ENCODE assay signal across 21 cellular contexts in genomic region chr3:144552642-144553041, GRCh38.
"Had no signal": no experiment of that assay in that cellular context is flagged by ENCODE, and none has a peak within 500 bp of the region (broad histone marks: within the 10 kb centered on the region; RNA-seq: fewer than 3 reads in every experiment).

No MANE protein-coding gene starts in this region.

- H3K36me3 ChIP-seq: neutrophil, right lobe of liver, spleen, tibial artery, upper lobe of right lung, vagina had no signal

- H3K27ac ChIP-seq: foreskin keratinocyte, neutrophil, psoas muscle, right lobe of liver, spleen, tibial artery, upper lobe of right lung, vagina had no signal

- H3K27me3 Mint-ChIP-seq: naive thymus-derived CD4-positive, alpha-beta T cell; stimulated activated memory B cell treated with anti-CD40 and anti-IgM and Interleukin-4, amounts not matched to agents 10 μg/mL and 1 μg/mL and 100 μg/mL, for 72 hours; stimulated activated naive CD8-positive, alpha-beta T cell treated with anti-CD3 and anti-CD28 coated beads, Interleukin-15, Interleukin-2, amounts not matched to agents 100 ng/mL and 50 ng/mL, for 24 hours had no signal

- H3K4me3 Mint-ChIP-seq: endodermal cell; naive thymus-derived CD4-positive, alpha-beta T cell; stimulated activated memory B cell treated with anti-CD40 and anti-IgM and Interleukin-4, amounts not matched to agents 10 μg/mL and 1 μg/mL and 100 μg/mL, for 72 hours; stimulated activated naive CD8-positive, alpha-beta T cell treated with anti-CD3 and anti-CD28 coated beads, Interleukin-15, Interleukin-2, amounts not matched to agents 100 ng/mL and 50 ng/mL, for 24 hours had no signal

- H3K27me3 ChIP-seq: foreskin keratinocyte, neutrophil, right lobe of liver, spleen, tibial artery, upper lobe of right lung, vagina had no signal

- H3K4me1 Mint-ChIP-seq: naive thymus-derived CD4-positive, alpha-beta T cell; stimulated activated memory B cell treated with anti-CD40 and anti-IgM and Interleukin-4, amounts not matched to agents 10 μg/mL and 1 μg/mL and 100 μg/mL, for 72 hours had no signal

- H3K4me1 ChIP-seq: foreskin keratinocyte, psoas muscle, right lobe of liver, spleen, tibial artery, upper lobe of right lung, vagina had no signal

- ATAC-seq: foreskin keratinocyte; left colon; naive thymus-derived CD4-positive, alpha-beta T cell; psoas muscle; right lobe of liver; stimulated activated memory B cell treated with anti-CD40 and anti-IgM and Interleukin-4, amounts not matched to agents 10 μg/mL and 1 μg/mL and 100 μg/mL, for 72 hours; upper lobe of right lung had no signal

- DNase-seq: dermis blood vessel endothelial cell; erythroblast; foreskin keratinocyte; head of caudate nucleus; hippocampal formation; left colon; naive thymus-derived CD4-positive, alpha-beta T cell; psoas muscle; retina; right lobe of liver; spleen; stimulated activated CD4-positive, alpha-beta T cell treated with anti-CD3 and anti-CD28 coated beads, Interleukin-15, amount 100 ng/mL, for 24 hours; stimulated activated CD4-positive, alpha-beta T cell treated with anti-CD3 and anti-CD28 coated beads, Interleukin-1b, Interleukin-23, amount 100 ng/mL, for 48 hours; stimulated activated CD4-positive, alpha-beta T cell treated with anti-CD3 and anti-CD28 coated beads, Interleukin-4, amount 100 ng/mL, for 24 hours; tibial artery; upper lobe of right lung had no signal

- H3K36me3 Mint-ChIP-seq: naive thymus-derived CD4-positive, alpha-beta T cell; stimulated activated memory B cell treated with anti-CD40 and anti-IgM and Interleukin-4, amounts not matched to agents 10 μg/mL and 1 μg/mL and 100 μg/mL, for 72 hours had no signal

- H3K27ac Mint-ChIP-seq: naive thymus-derived CD4-positive, alpha-beta T cell; stimulated activated memory B cell treated with anti-CD40 and anti-IgM and Interleukin-4, amounts not matched to agents 10 μg/mL and 1 μg/mL and 100 μg/mL, for 72 hours; stimulated activated naive CD8-positive, alpha-beta T cell treated with anti-CD3 and anti-CD28 coated beads, Interleukin-15, Interleukin-2, amounts not matched to agents 100 ng/mL and 50 ng/mL, for 24 hours had no signal

- H3K4me3 ChIP-seq: psoas muscle, right lobe of liver, spleen, tibial artery, upper lobe of right lung, vagina had no signal

- H3K9me3 Mint-ChIP-seq: endodermal cell; stimulated activated memory B cell treated with anti-CD40 and anti-IgM and Interleukin-4, amounts not matched to agents 10 μg/mL and 1 μg/mL and 100 μg/mL, for 72 hours; stimulated activated naive CD8-positive, alpha-beta T cell treated with anti-CD3 and anti-CD28 coated beads, Interleukin-15, Interleukin-2, amounts not matched to agents 100 ng/mL and 50 ng/mL, for 24 hours had no signal

- H3K9me3 ChIP-seq: neutrophil, psoas muscle, right lobe of liver, spleen, tibial artery, upper lobe of right lung, vagina had no signal
